Comparison of ENCODE assay signal across 8 cellular contexts in genomic region chr10:3068201-3068967, GRCh38. TPM values are rescaled to one million over a fixed set of nuclear protein-coding genes. Genes with fewer than 3 reads are reported as not detected.
A peak's percentile ranks its signal among the peaks of the same experiment; 100 is the strongest.
DNase-seq lines count a peak whose midpoint lies in the region; ATAC-seq, FAIRE-seq and TF ChIP-seq lines count a peak whose summit lies in the region.

No MANE protein-coding gene starts in this region.

- intact Hi-C loops in head of caudate nucleus (cut with DNase I) = no loop called here
- intact Hi-C loops in vagina (cut with DNase I) = no loop called here

- H3K36me3 Mint-ChIP-seq in activated naive CD8-positive, alpha-beta T cell = peaks cover 14% of the 10 kb centered on the region

- H3K9me3 Mint-ChIP-seq in activated naive CD8-positive, alpha-beta T cell (ENCODE audit: low read depth) = no peaks in the 10 kb centered on the region

- H3K27ac Mint-ChIP-seq in activated naive CD8-positive, alpha-beta T cell = peak overlapping the region; percentile 87

- peak overlapping the region; percentile 54 for H2BK12ac ChIP-seq in trophoblast cell (ENCODE audit: low read length)

- in situ Hi-C loops in SK-MEL-5 (cut with HindIII; ENCODE audit: low pct_unique_long_range_greater_than_20kb, low sequenced_read_pairs) = no loop called here

- H4K91ac ChIP-seq in trophoblast cell (ENCODE audit: low read depth, low read length) = peak overlapping the region; percentile 90

- peak overlapping the region; percentile 51 for H2BK5ac ChIP-seq in trophoblast cell (ENCODE audit: low read depth, low read length, poor library complexity)

- no peaks in the 10 kb centered on the region for H3K27me3 Mint-ChIP-seq in activated naive CD8-positive, alpha-beta T cell

- H2AK5ac ChIP-seq in trophoblast cell (ENCODE audit: low read length) = peak overlapping the region; percentile 54

- H3K4ac ChIP-seq in trophoblast cell (ENCODE audit: low read depth, low read length) = peak overlapping the region; percentile 60

- POLR2A ChIA-PET in BJ (lab: Charles Lee) = no interaction called here

- no CpG with 5 or more reads among the region's 86 CpGs for WGBS in trophoblast cell (ENCODE audit: extremely low coverage, insufficient coverage, insufficient read length)

- peak overlapping the region; percentile 90 for H3K4me2 ChIP-seq in trophoblast cell (ENCODE audit: low read length)

- H3K14ac ChIP-seq in trophoblast cell (ENCODE audit: low read length) = peak overlapping the region; percentile 51

- peak; percentile 51 for TF ChIP-seq CTCF in BJ (IDR thresholded peaks at IDR 0.05; ENCODE audit: insufficient read depth, low read depth, low read length)
- peak in 2 of 3 experiments; percentile 21 to 23 for TF ChIP-seq CTCF in vagina (IDR thresholded peaks at IDR 0.05)

- H3K4me1 ChIP-seq in trophoblast cell (ENCODE audit: control insufficient read depth in 1 of 2, insufficient read depth in 2 of 2, low read length in 2 of 2) (peaks cover 24 to 31% of the 10 kb centered on the region in 2 experiments), vagina (peaks cover 19% of the 10 kb centered on the region)

- peak overlapping the region; percentile 91 for H3K4me3 ChIP-seq in BJ (ENCODE audit: low read depth, low read length)
- H3K4me3 ChIP-seq in trophoblast cell (ENCODE audit: low read depth, low read length) = peak overlapping the region; percentile 92
- H3K4me3 ChIP-seq in vagina = peak overlapping the region; percentile 72 to 86

- H4K8ac ChIP-seq in trophoblast cell (ENCODE audit: low read depth, low read length) = peak overlapping the region; percentile 90

- H3K4me1 Mint-ChIP-seq in activated naive CD8-positive, alpha-beta T cell (ENCODE audit: low read depth) = peaks cover 35% of the 10 kb centered on the region

- H2BK120ac ChIP-seq in trophoblast cell (ENCODE audit: insufficient read depth, low read length, poor library complexity) = peak overlapping the region; percentile 86

- ATAC-seq in HG03432 (IDR thresholded peaks at IDR 0.05; ENCODE audit: unreplicated experiment) = peak; percentile 42

- H3K23ac ChIP-seq in trophoblast cell (ENCODE audit: low read length) = no peak overlapping the region

- peak overlapping the region; percentile 24 for H3K18ac ChIP-seq in trophoblast cell (ENCODE audit: low read length)

- TF ChIP-seq POLR2A in vagina (IDR thresholded peaks at IDR 0.05) = no peak

- H3K27me3 ChIP-seq in BJ (ENCODE audit: control insufficient read depth, insufficient read depth, low read length) = no peaks in the 10 kb centered on the region
- H3K27me3 ChIP-seq in trophoblast cell (ENCODE audit: insufficient read depth, low read length) = no peaks in the 10 kb centered on the region
- no peaks in the 10 kb centered on the region for H3K27me3 ChIP-seq in vagina

- DNase-seq in BJ (ENCODE audit: low read depth) (no peak), GM19239 (ENCODE audit: insufficient read length, low spot score) (peak; percentile 83), SK-MEL-5 (ENCODE audit: low read depth, low spot score) (peak; percentile 21), head of caudate nucleus (peak in 41 of 42 donors; percentile 39 to 79 (median 61)), trophoblast cell (peak; percentile 54 to 61), vagina (ENCODE audit: extremely low spot score in 2 of 2) (no peak)

- peak overlapping the region; percentile 76 for H4K12ac ChIP-seq in trophoblast cell (ENCODE audit: low read depth, low read length)

- H3K27ac ChIP-seq in trophoblast cell (ENCODE audit: low read depth, low read length) (peak overlapping the region; percentile 65), vagina (peak overlapping the region; percentile 78)

- CTCF ChIA-PET in BJ (lab: Yijun Ruan, JAX) = interaction anchor here (0.6 to 0.7 kb wide), 3 partner anchors 31 to 160 kb away, joined by 3 read pairs; no protein-coding TSS in a partner anchor

- FAIRE-seq in GM19239 (lab: Jason Lieb, UNC) = peak; percentile 45

- H3K79me2 ChIP-seq in trophoblast cell (ENCODE audit: control insufficient read depth, insufficient read depth, low read length, poor library complexity) = peaks cover 34% of the 10 kb centered on the region

- H3K4me3 Mint-ChIP-seq in activated naive CD8-positive, alpha-beta T cell = peak overlapping the region; percentile 87

- H3K9me3 ChIP-seq in trophoblast cell (ENCODE audit: insufficient read depth, low read depth, low read length) (no peaks in the 10 kb centered on the region), vagina (no peaks in the 10 kb centered on the region)

- peak overlapping the region; percentile 52 for H2AFZ ChIP-seq in trophoblast cell (ENCODE audit: insufficient read depth, low read length, poor library complexity)

- peak overlapping the region; percentile 93 for H3K9ac ChIP-seq in trophoblast cell (ENCODE audit: low read length)

- H3K36me3 ChIP-seq in BJ (ENCODE audit: control insufficient read depth, insufficient read depth, low read length) = peaks cover 7% of the 10 kb centered on the region
- H3K36me3 ChIP-seq in trophoblast cell (ENCODE audit: control insufficient read depth in 1 of 2, insufficient read depth in 2 of 2, low read length in 2 of 2) = peaks cover 12 to 16% of the 10 kb centered on the region in 2 experiments
- H3K36me3 ChIP-seq in vagina = no peaks in the 10 kb centered on the region

- peaks cover 33% of the 10 kb centered on the region for H3K79me1 ChIP-seq in trophoblast cell (ENCODE audit: low read length)

RNA-seq across cellular contexts. Expression of gene PFKP, which starts 1.0 kb away (rescaled TPM):
- 92.3 and 138 TPM in 2 replicates for polyA plus RNA-seq in BJ (2011; rRNA removed)
- 67.5 and 83.0 TPM in 2 replicates for polyA minus RNA-seq in BJ (2011; rRNA and poly(A)+ RNA removed)
- total RNA-seq in SK-MEL-5 (2014; rRNA removed; shearing (Covaris generic)) = 88.6 and 92.8 TPM in 2 replicates
- 66.1 and 84.5 TPM in 2 replicates for polyA plus RNA-seq in SK-MEL-5 (2015; cell fraction: cytosol; rRNA removed)
- polyA plus RNA-seq in SK-MEL-5 (2015; cell fraction: nucleus; rRNA removed) = 45.6 and 49.6 TPM in 2 replicates
- polyA plus RNA-seq in trophoblast cell (2013) = 229 and 243 TPM in 2 replicates
- 46.7 TPM for total RNA-seq in vagina

Comparison
In these comparisons a context has a peak if more than half of its experiments do, and no peak if none do; other contexts are left out.
1. DNase-seq: peak in GM19239 (single experiment), SK-MEL-5 (single experiment), head of caudate nucleus (41 of 42) and trophoblast cell (2 of 2); none in BJ (single experiment) and vagina (0 of 2).
2. Peak in every context shown above with its lines, with median percentiles within 50 percentile points of each other: H3K4me3 ChIP-seq.